ENCODE assay signal across 18 cellular contexts in genomic region chr15:74664670-74665069, GRCh38. TPM values are rescaled to one million over a fixed set of nuclear protein-coding genes. Genes with fewer than 3 reads are reported as not detected.
DNase-seq lines count a peak whose midpoint lies in the region; ATAC-seq, FAIRE-seq and TF ChIP-seq lines count a peak whose summit lies in the region.
"Had no signal": no experiment of that assay in that cellular context is flagged by ENCODE, and none has a peak within 500 bp of the region (broad histone marks: within the 10 kb centered on the region; RNA-seq: fewer than 3 reads in every experiment).

No MANE protein-coding gene starts in this region.

- TF ChIP-seq CTCF in GM23338 (conservative IDR thresholded peaks at IDR 0.05; ENCODE audit: low read depth in 2 of 2) = no peak
- no peak for TF ChIP-seq CTCF in ascending aorta (IDR thresholded peaks at IDR 0.05)
- TF ChIP-seq CTCF in HepG2 (CRISPR knock-in tag; IDR thresholded peaks at IDR 0.05) = no peak

- no peaks in the 10 kb centered on the region for H3K36me3 ChIP-seq in GM23338 (ENCODE audit: insufficient read depth)
- peaks cover 3 to 5% of the 10 kb centered on the region in 2 donors for H3K36me3 ChIP-seq in ascending aorta
- peaks cover 0 to 21% of the 10 kb centered on the region in 2 experiments; a peak in 2 of 5 replicates for H3K36me3 ChIP-seq in HepG2 (replicated peaks in 1 of 2; ENCODE audit: control insufficient read depth in 1 of 2, insufficient read depth in 2 of 2, low read length in 2 of 2)

- 0 out of 2 replicates have a peak overlapping the region, but pooled peaks have one; percentile 5 for H3K27ac ChIP-seq in GM23338 (ENCODE audit: low read depth)
- peak overlapping the region; percentile 31 to 34 for H3K27ac ChIP-seq in ascending aorta
- peak overlapping the region; percentile 43 for H3K27ac ChIP-seq in HepG2 (ENCODE audit: extremely low read length, insufficient read depth, low read length)
- peak overlapping the region; percentile 41 for H3K27ac ChIP-seq in temporal lobe (ENCODE audit: low read depth, low read length)
- H3K27ac ChIP-seq: SK-N-MC had no signal

- no peak for FAIRE-seq in HepG2 (lab: Jason Lieb, UNC)
- FAIRE-seq: frontal cortex had no signal

- H3K27ac Mint-ChIP-seq in GM23338 = peak overlapping the region; percentile 73
- H3K27ac Mint-ChIP-seq: activated naive CD8-positive, alpha-beta T cell treated with anti-CD3 and anti-CD28 coated beads, Interleukin-2, amount 10 ng/mL, durations not matched to agents 7 days and 5 days; B cell had no signal

- H3K4me3 ChIP-seq in GM23338 = no peak overlapping the region
- no peak overlapping the region for H3K4me3 ChIP-seq in ascending aorta
- H3K4me3 ChIP-seq in HepG2 (replicated peaks in 1 of 3; ENCODE audit: insufficient read depth in 1 of 3, low read depth in 2 of 3, low read length in 3 of 3) = no peak overlapping the region
- H3K4me3 ChIP-seq: lung, SK-N-MC had no signal

- H3K4me2 ChIP-seq in GM23338 (no peak overlapping the region), HepG2 (ENCODE audit: low read depth, low read length) (peak overlapping the region; percentile 19; the same call in 1 of the 2 replicates)

- H2AFZ ChIP-seq in GM23338 (no peak overlapping the region), HepG2 (ENCODE audit: low read length) (no peak overlapping the region)

- H3K36me3 Mint-ChIP-seq in GM23338 (ENCODE audit: low read depth) = no peaks in the 10 kb centered on the region; the same call in 2 of the 3 replicates

- intact Hi-C loops in ascending aorta (cut with DNase I) (no loop called here), HepG2 (cut with micrococcal nuclease; ENCODE audit: unreplicated experiment) (no loop called here)

- TF ChIP-seq RAD21 in HepG2 (CRISPR knock-in tag; IDR thresholded peaks at IDR 0.05) = no peak

- H3K4me1 ChIP-seq in GM23338 (ENCODE audit: insufficient read depth) = no peaks in the 10 kb centered on the region
- peaks cover 6 to 9% of the 10 kb centered on the region in 2 donors for H3K4me1 ChIP-seq in ascending aorta
- peaks cover 21% of the 10 kb centered on the region for H3K4me1 ChIP-seq in HepG2 (ENCODE audit: insufficient read depth, low read length)

- TF ChIP-seq EP300 in HepG2 (IDR thresholded peaks at IDR 0.05; ENCODE audit: low read depth in 2 of 2, low read length in 2 of 2) = no peak
- no peak for TF ChIP-seq EP300 in HepG2 (CRISPR knock-in tag; IDR thresholded peaks at IDR 0.05; ENCODE audit: borderline replicate concordance)

- H3K9me2 ChIP-seq in GM23338 (ENCODE audit: insufficient read depth) = no peaks in the 10 kb centered on the region

- ATAC-seq in GM23338 (no peak), HepG2 (no peak), HG02840 (IDR thresholded peaks at IDR 0.05; ENCODE audit: low FRiP score, unreplicated experiment) (no peak), HG03342 (IDR thresholded peaks at IDR 0.05; ENCODE audit: unreplicated experiment) (no peak)

- in situ Hi-C loops in HepG2 (cut with HindIII; ENCODE audit: extremely low pct_ligation_motif_present, low pct_unique_long_range_greater_than_20kb) = no loop called here

- 27% methylated on average over 2 of the region's 2 CpGs for WGBS in HepG2 (ENCODE audit: low lambda C conversion rate)

- no peaks in the 10 kb centered on the region for H3K9me3 Mint-ChIP-seq in GM23338
- H3K9me3 Mint-ChIP-seq: activated naive CD8-positive, alpha-beta T cell treated with anti-CD3 and anti-CD28 coated beads, Interleukin-2, amount 10 ng/mL, durations not matched to agents 7 days and 5 days; naive B cell had no signal

- H3K79me2 ChIP-seq in GM23338 (replicated peaks; ENCODE audit: insufficient read depth) (peaks cover 15% of the 10 kb centered on the region; the same call in 1 of the 2 replicates), HepG2 (ENCODE audit: insufficient read depth, low read length) (peaks cover 14% of the 10 kb centered on the region)

- DNase-seq in GM23338 (ENCODE audit: low spot score) (no peak), ascending aorta (ENCODE audit: low spot score in 2 of 2) (no peak), HepG2 (ENCODE audit: low spot score) (no peak), T1000 (lab: John Stamatoyannopoulos, UW) (no peak), NCI-H2171 (lab: John Stamatoyannopoulos, UW) (no peak)
- DNase-seq: activated naive CD8-positive, alpha-beta T cell treated with anti-CD3 and anti-CD28 coated beads, Interleukin-2, amount 10 ng/mL, durations not matched to agents 7 days and 5 days; activated T-cell treated with anti-CD3 and anti-CD28 coated beads, Interleukin-2, amount 50 U/mL, for 1 hour; DMS 273 treated with DMSO at 0.1 percent for 48 hours; naive B cell; NCI-H187 treated with DMSO at 0.1 percent for 48 hours; NCI-H524 had no signal

- H4K20me1 ChIP-seq in GM23338 (replicated peaks; ENCODE audit: insufficient read depth) (peaks cover 14% of the 10 kb centered on the region), HepG2 (ENCODE audit: insufficient read depth, low read length) (peaks cover 10% of the 10 kb centered on the region)

- H3K27me3 Mint-ChIP-seq in GM23338 (ENCODE audit: insufficient read depth, low read depth, poor library complexity) = no peaks in the 10 kb centered on the region
- H3K27me3 Mint-ChIP-seq: activated naive CD8-positive, alpha-beta T cell treated with anti-CD3 and anti-CD28 coated beads, Interleukin-2, amount 10 ng/mL, durations not matched to agents 7 days and 5 days; B cell; naive B cell had no signal

- POLR2A ChIA-PET in HepG2 (lab: Yijun Ruan, JAX) = no interaction called here

- no peaks in the 10 kb centered on the region for H3F3A ChIP-seq in GM23338 (replicated peaks; ENCODE audit: low read depth)

- no peak for TF ChIP-seq POLR2A in HepG2 (IDR thresholded peaks at IDR 0.05; ENCODE audit: insufficient read depth in 1 of 2, low read depth in 2 of 2, low read length in 2 of 2)

- H3K27me3 ChIP-seq in GM23338 (ENCODE audit: insufficient read depth) (no peaks in the 10 kb centered on the region), ascending aorta (no peaks in the 10 kb centered on the region), HepG2 (ENCODE audit: control insufficient read depth in 1 of 2, insufficient read depth in 2 of 2, low read length in 2 of 2) (no peaks in the 10 kb centered on the region)

- CTCF ChIA-PET in HepG2 (lab: Yijun Ruan, JAX; ENCODE audit: low intra/inter-chr PET ratio, low total read pairs) = no interaction called here

- no peak overlapping the region for H3K4me3 Mint-ChIP-seq in GM23338
- H3K4me3 Mint-ChIP-seq: activated naive CD8-positive, alpha-beta T cell treated with anti-CD3 and anti-CD28 coated beads, Interleukin-2, amount 10 ng/mL, durations not matched to agents 7 days and 5 days; B cell; naive B cell had no signal

- H3K9ac ChIP-seq in HepG2 (ENCODE audit: insufficient read depth, low read depth, low read length) = no peak overlapping the region

- no TSS peak for BruUV-seq in HepG2 (replicated peaks; lab: Mats Ljungman, UMichigan)

- peaks cover 4% of the 10 kb centered on the region; the same call in 2 of the 3 replicates for H3K4me1 Mint-ChIP-seq in GM23338

- H3K9me3 ChIP-seq in ascending aorta = no peaks in the 10 kb centered on the region
- no peaks in the 10 kb centered on the region for H3K9me3 ChIP-seq in HepG2 (ENCODE audit: low read length)

RNA-seq across cellular contexts. Expression of gene EDC3, which starts 31.2 kb away (rescaled TPM):
- 26.4 and 26.5 TPM in 2 replicates for total RNA-seq in GM23338 (2014; rRNA removed; shearing (Covaris generic))
- polyA plus RNA-seq in GM23338 (2016; fragmentation: Nextera tagmentation; extraction: Ambion mirVana) = 13.6 and 13.8 TPM in 2 replicates
- total RNA-seq in ascending aorta = 8.8 TPM
- total RNA-seq in HepG2 (2016; rRNA removed; fragmentation: Illumina TruSeq; extraction: Trizol) = 17.4 and 24.3 TPM in 2 replicates
- total RNA-seq in HepG2 (2016; cell fraction: cytosol; rRNA removed; fragmentation: Illumina TruSeq; extraction: Trizol; ENCODE audit: low read depth) = 24.4 and 37.5 TPM in 2 replicates
- 16.8 and 20.8 TPM in 2 replicates for total RNA-seq in HepG2 (2016; cell fraction: insoluble cytoplasmic fraction; rRNA removed; fragmentation: Illumina TruSeq; extraction: Trizol)
- total RNA-seq in HepG2 (2016; cell fraction: membrane; rRNA removed; fragmentation: Illumina TruSeq; extraction: Trizol) = 12.3 and 12.5 TPM in 2 replicates
- total RNA-seq in HepG2 (2016; cell fraction: nucleus; rRNA removed; fragmentation: Illumina TruSeq; extraction: Trizol) = 25.1 and 27.9 TPM in 2 replicates
- 32.0 and 40.9 TPM in 2 replicates for polyA plus RNA-seq in HepG2 (2011; rRNA removed)
- 24.9 and 25.8 TPM in 2 replicates for polyA plus RNA-seq in HepG2 (2011; cell fraction: cytosol; rRNA removed)
- polyA plus RNA-seq in HepG2 (2011; cell fraction: nucleus; rRNA removed) = 48.2 and 53.0 TPM in 2 replicates
- 21.6 and 24.3 TPM in 2 replicates for polyA plus RNA-seq in HepG2 (2012)
- 2.8 TPM in 2 replicates for polyA plus RNA-seq in HepG2 (2016; cell fraction: cytosol; fragmentation: Illumina TruSeq; extraction: Trizol; ENCODE audit: low read depth)
- polyA plus RNA-seq in HepG2 (2016; cell fraction: insoluble cytoplasmic fraction; fragmentation: Illumina TruSeq; extraction: Trizol; ENCODE audit: low read depth) = 33.6 and 38.5 TPM in 2 replicates
- 5.3 and 6.3 TPM in 2 replicates for polyA plus RNA-seq in HepG2 (2016; cell fraction: membrane; fragmentation: Illumina TruSeq; extraction: Trizol; ENCODE audit: low read depth)
- polyA plus RNA-seq in HepG2 (2016; cell fraction: nucleus; fragmentation: Illumina TruSeq; extraction: Trizol; ENCODE audit: insufficient read depth, low read depth) = 42.7 and 44.8 TPM in 2 replicates
- polyA minus RNA-seq in HepG2 (2011; rRNA and poly(A)+ RNA removed; ENCODE audit: low replicate concordance) = 107 and 153 TPM in 2 replicates
- polyA minus RNA-seq in HepG2 (2011; cell fraction: cytosol; rRNA and poly(A)+ RNA removed) = 20.9 and 36.0 TPM in 2 replicates
- 46.6 and 50.0 TPM in 2 replicates for polyA minus RNA-seq in HepG2 (2011; cell fraction: nucleus; rRNA and poly(A)+ RNA removed)
- 17.9 TPM for total RNA-seq in temporal lobe

RNA-seq across cellular contexts. Expression of gene CLK3, which starts 49.0 kb away (rescaled TPM):
- total RNA-seq in GM23338 (2014; rRNA removed; shearing (Covaris generic)) = 59.1 and 67.7 TPM in 2 replicates
- 38.1 and 40.7 TPM in 2 replicates for polyA plus RNA-seq in GM23338 (2016; fragmentation: Nextera tagmentation; extraction: Ambion mirVana)
- total RNA-seq in ascending aorta = 154 TPM
- 31.4 and 41.5 TPM in 2 replicates for total RNA-seq in HepG2 (2016; rRNA removed; fragmentation: Illumina TruSeq; extraction: Trizol)
- 21.2 TPM in 2 replicates for total RNA-seq in HepG2 (2016; cell fraction: cytosol; rRNA removed; fragmentation: Illumina TruSeq; extraction: Trizol; ENCODE audit: low read depth)
- total RNA-seq in HepG2 (2016; cell fraction: insoluble cytoplasmic fraction; rRNA removed; fragmentation: Illumina TruSeq; extraction: Trizol) = 29.0 and 39.7 TPM in 2 replicates
- total RNA-seq in HepG2 (2016; cell fraction: membrane; rRNA removed; fragmentation: Illumina TruSeq; extraction: Trizol) = 19.8 and 21.9 TPM in 2 replicates
- total RNA-seq in HepG2 (2016; cell fraction: nucleus; rRNA removed; fragmentation: Illumina TruSeq; extraction: Trizol) = 49.0 and 49.2 TPM in 2 replicates
- polyA plus RNA-seq in HepG2 (2011; rRNA removed) = 82.0 and 89.1 TPM in 2 replicates
- 59.3 and 68.4 TPM in 2 replicates for polyA plus RNA-seq in HepG2 (2011; cell fraction: cytosol; rRNA removed)
- polyA plus RNA-seq in HepG2 (2011; cell fraction: nucleus; rRNA removed) = 264 and 302 TPM in 2 replicates
- 34.0 and 40.7 TPM in 2 replicates for polyA plus RNA-seq in HepG2 (2012)
- polyA plus RNA-seq in HepG2 (2016; cell fraction: cytosol; fragmentation: Illumina TruSeq; extraction: Trizol; ENCODE audit: low read depth) = 8.0 and 8.4 TPM in 2 replicates
- 33.8 and 35.7 TPM in 2 replicates for polyA plus RNA-seq in HepG2 (2016; cell fraction: insoluble cytoplasmic fraction; fragmentation: Illumina TruSeq; extraction: Trizol; ENCODE audit: low read depth)
- polyA plus RNA-seq in HepG2 (2016; cell fraction: membrane; fragmentation: Illumina TruSeq; extraction: Trizol; ENCODE audit: low read depth) = 11.6 and 14.5 TPM in 2 replicates
- polyA plus RNA-seq in HepG2 (2016; cell fraction: nucleus; fragmentation: Illumina TruSeq; extraction: Trizol; ENCODE audit: insufficient read depth, low read depth) = 101 and 109 TPM in 2 replicates
- 181 and 249 TPM in 2 replicates for polyA minus RNA-seq in HepG2 (2011; rRNA and poly(A)+ RNA removed; ENCODE audit: low replicate concordance)
- 23.0 and 27.8 TPM in 2 replicates for polyA minus RNA-seq in HepG2 (2011; cell fraction: cytosol; rRNA and poly(A)+ RNA removed)
- polyA minus RNA-seq in HepG2 (2011; cell fraction: nucleus; rRNA and poly(A)+ RNA removed) = 142 and 155 TPM in 2 replicates
- 20.4 TPM for total RNA-seq in temporal lobe
